In the genomic region with DNA sequence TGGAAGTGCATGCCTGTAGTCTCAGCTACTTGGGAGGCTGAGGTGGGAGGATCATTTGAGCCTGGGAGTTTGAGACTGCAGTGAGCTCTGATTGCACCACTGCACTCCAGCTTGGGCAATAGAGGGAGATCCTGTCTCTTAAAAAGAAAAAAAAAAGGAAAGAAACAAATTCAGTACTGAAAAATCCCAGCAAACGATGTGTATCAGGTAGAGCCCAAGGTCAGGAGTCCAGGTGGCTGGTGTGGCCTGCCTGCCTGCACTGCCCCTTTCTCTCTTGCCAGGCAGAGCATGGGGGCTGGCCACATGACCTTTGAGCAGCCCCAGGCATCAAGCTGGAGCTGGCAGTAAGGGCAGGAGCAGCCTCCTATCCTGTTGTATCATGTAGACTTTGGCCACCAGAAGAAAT, we compare ENCODE assay signal across 1 cellular context.
TF ChIP-seq lines count a peak whose summit lies in the region.

No MANE protein-coding gene starts in this region.

TF ChIP-seq in HepG2, 621 proteins besides CTCF, POLR2A, EP300 and RAD21 (continued from another document and continues in another):
- TF ChIP-seq MED13 (CRISPR knock-in tag; IDR thresholded peaks at IDR 0.05) (no peak), HMG20B (CRISPR knock-in tag; conservative IDR thresholded peaks at IDR 0.05) (0 out of 2 replicates have a peak, but pooled peaks have one; percentile 11), E2F5 (CRISPR knock-in tag; conservative IDR thresholded peaks at IDR 0.05) (no peak), ZNF451 (CRISPR knock-in tag; IDR thresholded peaks at IDR 0.05) (no peak), SKIL (CRISPR knock-in tag; IDR thresholded peaks at IDR 0.05; ENCODE audit: borderline replicate concordance) (no peak), SOX6 (IDR thresholded peaks at IDR 0.05) (no peak), SOX6 (CRISPR knock-in tag; IDR thresholded peaks at IDR 0.05) (peak; percentile 58), FOXO4 (CRISPR knock-in tag; conservative IDR thresholded peaks at IDR 0.05) (no peak), FOXP1 (IDR thresholded peaks at IDR 0.05) (no peak), FOXP1 (CRISPR knock-in tag; IDR thresholded peaks at IDR 0.05) (0 out of 2 replicates have a peak, but pooled peaks have one; percentile 14), ATF3 (CRISPR knock-in tag; IDR thresholded peaks at IDR 0.05) (no peak), PCBP1 (IDR thresholded peaks at IDR 0.05; ENCODE audit: borderline replicate concordance, low read depth, low read length) (no peak), ZNF558 (CRISPR knock-in tag; IDR thresholded peaks at IDR 0.05; ENCODE audit: borderline replicate concordance) (no peak), ZNF572 (CRISPR knock-in tag; IDR thresholded peaks at IDR 0.05) (no peak), TEAD3 (CRISPR knock-in tag; optimal IDR thresholded peaks at IDR 0.05; ENCODE audit: borderline replicate concordance) (no peak), ZMYM3 (CRISPR knock-in tag; IDR thresholded peaks at IDR 0.05) (peak; percentile 85; the same call in 1 of the 2 replicates), ZNF569 (CRISPR knock-in tag; IDR thresholded peaks at IDR 0.05; ENCODE audit: borderline replicate concordance) (no peak), ARID3A (IDR thresholded peaks at IDR 0.05; ENCODE audit: low read depth, low read length) (no peak), NFKBIZ (CRISPR knock-in tag; IDR thresholded peaks at IDR 0.05) (no peak), ZNF570 (CRISPR knock-in tag; IDR thresholded peaks at IDR 0.05; ENCODE audit: borderline replicate concordance) (no peak), ZNF329 (CRISPR knock-in tag; IDR thresholded peaks at IDR 0.05; ENCODE audit: low read depth) (no peak), ZFP41 (CRISPR knock-in tag; IDR thresholded peaks at IDR 0.05; ENCODE audit: borderline replicate concordance) (no peak), SIN3A (IDR thresholded peaks at IDR 0.05; ENCODE audit: borderline replicate concordance, low read depth, low read length) (no peak), ETV5 (CRISPR knock-in tag; IDR thresholded peaks at IDR 0.05; ENCODE audit: borderline replicate concordance) (no peak), MTF2 (CRISPR knock-in tag; IDR thresholded peaks at IDR 0.05; ENCODE audit: borderline replicate concordance) (no peak), THYN1 (CRISPR knock-in tag; IDR thresholded peaks at IDR 0.05; ENCODE audit: borderline replicate concordance, low read depth) (no peak), ZBTB38 (CRISPR knock-in tag; IDR thresholded peaks at IDR 0.05) (no peak), RBFOX2 (IDR thresholded peaks at IDR 0.05; ENCODE audit: low read depth, low read length) (no peak), AGO2 (optimal IDR thresholded peaks at IDR 0.05; ENCODE audit: low read depth, low read length) (no peak), NFRKB (IDR thresholded peaks at IDR 0.05) (no peak), ZBTB42 (CRISPR knock-in tag; IDR thresholded peaks at IDR 0.05) (no peak), NR2C2 (CRISPR knock-in tag; IDR thresholded peaks at IDR 0.05; ENCODE audit: borderline replicate concordance) (no peak; the same call in 1 of the 2 replicates), PBX2 (CRISPR knock-in tag; IDR thresholded peaks at IDR 0.05) (no peak), ZNF510 (CRISPR knock-in tag; IDR thresholded peaks at IDR 0.05; ENCODE audit: low read depth) (no peak), SNAPC2 (CRISPR knock-in tag; IDR thresholded peaks at IDR 0.05) (no peak), KLF9 (CRISPR knock-in tag; IDR thresholded peaks at IDR 0.05; ENCODE audit: low read depth) (no peak), ZNF670 (CRISPR knock-in tag; IDR thresholded peaks at IDR 0.05; ENCODE audit: borderline replicate concordance) (no peak), ZNF18 (CRISPR knock-in tag; IDR thresholded peaks at IDR 0.05; ENCODE audit: insufficient replicate concordance) (no peak), FOXM1 (CRISPR knock-in tag; IDR thresholded peaks at IDR 0.05) (no peak), ZSCAN29 (CRISPR knock-in tag; conservative IDR thresholded peaks at IDR 0.05) (no peak), KLF13 (CRISPR knock-in tag; IDR thresholded peaks at IDR 0.05) (no peak), NR2F2 (IDR thresholded peaks at IDR 0.05; ENCODE audit: borderline replicate concordance, low read depth) (no peak), NFYB (CRISPR knock-in tag; IDR thresholded peaks at IDR 0.05) (no peak)
- TF ChIP-seq, protein P1, sequence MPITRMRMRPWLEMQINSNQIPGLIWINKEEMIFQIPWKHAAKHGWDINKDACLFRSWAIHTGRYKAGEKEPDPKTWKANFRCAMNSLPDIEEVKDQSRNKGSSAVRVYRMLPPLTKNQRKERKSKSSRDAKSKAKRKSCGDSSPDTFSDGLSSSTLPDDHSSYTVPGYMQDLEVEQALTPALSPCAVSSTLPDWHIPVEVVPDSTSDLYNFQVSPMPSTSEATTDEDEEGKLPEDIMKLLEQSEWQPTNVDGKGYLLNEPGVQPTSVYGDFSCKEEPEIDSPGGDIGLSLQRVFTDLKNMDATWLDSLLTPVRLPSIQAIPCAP (CRISPR knock-in tag; IDR thresholded peaks at IDR 0.05; ENCODE audit: low read depth), result no peak
- TF ChIP-seq, protein P2, sequence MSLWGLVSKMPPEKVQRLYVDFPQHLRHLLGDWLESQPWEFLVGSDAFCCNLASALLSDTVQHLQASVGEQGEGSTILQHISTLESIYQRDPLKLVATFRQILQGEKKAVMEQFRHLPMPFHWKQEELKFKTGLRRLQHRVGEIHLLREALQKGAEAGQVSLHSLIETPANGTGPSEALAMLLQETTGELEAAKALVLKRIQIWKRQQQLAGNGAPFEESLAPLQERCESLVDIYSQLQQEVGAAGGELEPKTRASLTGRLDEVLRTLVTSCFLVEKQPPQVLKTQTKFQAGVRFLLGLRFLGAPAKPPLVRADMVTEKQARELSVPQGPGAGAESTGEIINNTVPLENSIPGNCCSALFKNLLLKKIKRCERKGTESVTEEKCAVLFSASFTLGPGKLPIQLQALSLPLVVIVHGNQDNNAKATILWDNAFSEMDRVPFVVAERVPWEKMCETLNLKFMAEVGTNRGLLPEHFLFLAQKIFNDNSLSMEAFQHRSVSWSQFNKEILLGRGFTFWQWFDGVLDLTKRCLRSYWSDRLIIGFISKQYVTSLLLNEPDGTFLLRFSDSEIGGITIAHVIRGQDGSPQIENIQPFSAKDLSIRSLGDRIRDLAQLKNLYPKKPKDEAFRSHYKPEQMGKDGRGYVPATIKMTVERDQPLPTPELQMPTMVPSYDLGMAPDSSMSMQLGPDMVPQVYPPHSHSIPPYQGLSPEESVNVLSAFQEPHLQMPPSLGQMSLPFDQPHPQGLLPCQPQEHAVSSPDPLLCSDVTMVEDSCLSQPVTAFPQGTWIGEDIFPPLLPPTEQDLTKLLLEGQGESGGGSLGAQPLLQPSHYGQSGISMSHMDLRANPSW (CRISPR knock-in tag; IDR thresholded peaks at IDR 0.05; ENCODE audit: borderline replicate concordance), result no peak
- TF ChIP-seq, protein P3, sequence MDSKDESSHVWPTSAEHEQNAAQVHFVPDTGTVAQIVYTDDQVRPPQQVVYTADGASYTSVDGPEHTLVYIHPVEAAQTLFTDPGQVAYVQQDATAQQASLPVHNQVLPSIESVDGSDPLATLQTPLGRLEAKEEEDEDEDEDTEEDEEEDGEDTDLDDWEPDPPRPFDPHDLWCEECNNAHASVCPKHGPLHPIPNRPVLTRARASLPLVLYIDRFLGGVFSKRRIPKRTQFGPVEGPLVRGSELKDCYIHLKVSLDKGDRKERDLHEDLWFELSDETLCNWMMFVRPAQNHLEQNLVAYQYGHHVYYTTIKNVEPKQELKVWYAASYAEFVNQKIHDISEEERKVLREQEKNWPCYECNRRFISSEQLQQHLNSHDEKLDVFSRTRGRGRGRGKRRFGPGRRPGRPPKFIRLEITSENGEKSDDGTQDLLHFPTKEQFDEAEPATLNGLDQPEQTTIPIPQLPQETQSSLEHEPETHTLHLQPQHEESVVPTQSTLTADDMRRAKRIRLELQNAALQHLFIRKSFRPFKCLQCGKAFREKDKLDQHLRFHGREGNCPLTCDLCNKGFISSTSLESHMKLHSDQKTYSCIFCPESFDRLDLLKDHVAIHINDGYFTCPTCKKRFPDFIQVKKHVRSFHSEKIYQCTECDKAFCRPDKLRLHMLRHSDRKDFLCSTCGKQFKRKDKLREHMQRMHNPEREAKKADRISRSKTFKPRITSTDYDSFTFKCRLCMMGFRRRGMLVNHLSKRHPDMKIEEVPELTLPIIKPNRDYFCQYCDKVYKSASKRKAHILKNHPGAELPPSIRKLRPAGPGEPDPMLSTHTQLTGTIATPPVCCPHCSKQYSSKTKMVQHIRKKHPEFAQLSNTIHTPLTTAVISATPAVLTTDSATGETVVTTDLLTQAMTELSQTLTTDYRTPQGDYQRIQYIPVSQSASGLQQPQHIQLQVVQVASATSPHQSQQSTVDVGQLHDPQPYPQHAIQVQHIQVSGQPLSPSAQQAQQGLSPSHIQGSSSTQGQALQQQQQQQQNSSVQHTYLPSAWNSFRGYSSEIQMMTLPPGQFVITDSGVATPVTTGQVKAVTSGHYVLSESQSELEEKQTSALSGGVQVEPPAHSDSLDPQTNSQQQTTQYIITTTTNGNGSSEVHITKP (CRISPR knock-in tag; IDR thresholded peaks at IDR 0.05; ENCODE audit: low read depth), result no peak
- TF ChIP-seq, protein P4, sequence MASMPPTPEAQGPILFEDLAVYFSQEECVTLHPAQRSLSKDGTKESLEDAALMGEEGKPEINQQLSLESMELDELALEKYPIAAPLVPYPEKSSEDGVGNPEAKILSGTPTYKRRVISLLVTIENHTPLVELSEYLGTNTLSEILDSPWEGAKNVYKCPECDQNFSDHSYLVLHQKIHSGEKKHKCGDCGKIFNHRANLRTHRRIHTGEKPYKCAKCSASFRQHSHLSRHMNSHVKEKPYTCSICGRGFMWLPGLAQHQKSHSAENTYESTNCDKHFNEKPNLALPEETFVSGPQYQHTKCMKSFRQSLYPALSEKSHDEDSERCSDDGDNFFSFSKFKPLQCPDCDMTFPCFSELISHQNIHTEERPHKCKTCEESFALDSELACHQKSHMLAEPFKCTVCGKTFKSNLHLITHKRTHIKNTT (CRISPR knock-in tag; IDR thresholded peaks at IDR 0.05), result no peak
